Comparison of ENCODE assay signal across 28 cellular contexts in the genomic region with DNA sequence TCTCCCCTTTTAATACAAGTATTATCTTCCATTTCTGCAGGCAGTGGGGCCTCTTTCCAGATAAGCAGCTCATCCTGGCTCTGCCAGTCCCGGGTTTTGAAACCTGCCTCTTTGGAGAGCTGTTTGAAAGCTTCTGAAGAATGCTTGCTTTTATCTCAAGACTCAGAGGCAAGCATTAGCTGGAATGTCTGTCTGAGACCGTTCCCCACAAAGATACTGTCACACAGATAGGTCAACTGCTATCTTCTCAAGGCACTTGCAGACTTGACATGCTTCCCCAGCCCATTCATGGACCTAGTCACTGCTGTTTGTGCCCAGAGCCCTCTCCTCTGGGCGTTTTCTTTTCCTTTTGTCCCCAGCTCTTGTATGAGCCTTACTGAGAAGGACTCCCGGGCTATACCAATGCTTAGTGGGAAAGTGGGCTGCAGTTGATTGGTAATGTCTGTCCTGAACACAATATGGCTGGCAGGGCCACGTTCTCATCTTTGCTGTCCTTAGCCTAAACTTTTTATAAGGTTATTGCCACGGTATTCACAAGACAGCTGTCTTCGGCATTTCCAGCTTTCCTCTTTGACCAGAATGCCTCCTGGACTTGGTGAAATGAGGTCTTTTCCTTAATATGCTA. TPM values are rescaled to one million over a fixed set of nuclear protein-coding genes. Genes with fewer than 3 reads are reported as not detected.
A peak's percentile ranks its signal among the peaks of the same experiment; 100 is the strongest.
DNase-seq lines count a peak whose midpoint lies in the region; ATAC-seq, FAIRE-seq and TF ChIP-seq lines count a peak whose summit lies in the region.
"Had no signal": no experiment of that assay in that cellular context is flagged by ENCODE, and none has a peak within 500 bp of the region (broad histone marks: within the 10 kb centered on the region; RNA-seq: fewer than 3 reads in every experiment).

No MANE protein-coding gene starts in this region.

- no peaks in the 10 kb centered on the region for H3K9me3 ChIP-seq in CD8-positive, alpha-beta memory T cell (ENCODE audit: low read length)
- no peaks in the 10 kb centered on the region for H3K9me3 ChIP-seq in Loucy (ENCODE audit: insufficient read depth, low read depth, low read length)
- H3K9me3 ChIP-seq in ectodermal cell (ENCODE audit: control insufficient read depth, low read length) = no peaks in the 10 kb centered on the region
- H3K9me3 ChIP-seq: A549, psoas muscle, thyroid gland had no signal

- no peaks in the 10 kb centered on the region for H3K36me3 Mint-ChIP-seq in CD8-positive, alpha-beta memory T cell
- H3K36me3 Mint-ChIP-seq: CD8-positive, alpha-beta T cell had no signal

- H3K4me3 ChIP-seq in CD8-positive, alpha-beta memory T cell (ENCODE audit: low read length) = no peak overlapping the region
- H3K4me3 ChIP-seq in Loucy (ENCODE audit: low read length, poor library complexity, severe bottlenecking) (no peak overlapping the region), ectodermal cell (ENCODE audit: insufficient read depth, low read depth, low read length) (no peak overlapping the region), mesendoderm (ENCODE audit: low read length) (no peak overlapping the region)
- H3K4me3 ChIP-seq: A549, dorsolateral prefrontal cortex, psoas muscle, SK-N-MC, thyroid gland had no signal

- no peaks in the 10 kb centered on the region for H3F3A ChIP-seq in Loucy (ENCODE audit: low read depth)

- H3K4me1 ChIP-seq in CD8-positive, alpha-beta memory T cell (ENCODE audit: insufficient read depth, low read length) = no peaks in the 10 kb centered on the region
- no peaks in the 10 kb centered on the region for H3K4me1 ChIP-seq in Loucy (ENCODE audit: insufficient read depth, low read length, poor library complexity, severe bottlenecking)
- peaks cover 27% of the 10 kb centered on the region for H3K4me1 ChIP-seq in ectodermal cell (ENCODE audit: control insufficient read depth, insufficient read depth, low read length)
- H3K4me1 ChIP-seq in mesendoderm (ENCODE audit: control insufficient read depth, low read depth, low read length) = peaks cover 16% of the 10 kb centered on the region
- H3K4me1 ChIP-seq: A549, psoas muscle, thyroid gland had no signal

- FAIRE-seq in RCC 7860 (lab: Jason Lieb, UNC) = no peak
- FAIRE-seq: A549, endothelial cell of umbilical vein had no signal

- peak overlapping the region; percentile 27 for H3K56ac ChIP-seq in mesendoderm (ENCODE audit: low read length)

- no peak overlapping the region for H2AK5ac ChIP-seq in mesendoderm (ENCODE audit: low read length)

- H3K27ac Mint-ChIP-seq in CD8-positive, alpha-beta memory T cell = no peak overlapping the region
- H3K27ac Mint-ChIP-seq: activated naive CD8-positive, alpha-beta T cell treated with anti-CD3 and anti-CD28 coated beads, Interleukin-2, amount 50 U/mL, for 24 hours; activated T-cell treated with anti-CD3 and anti-CD28 coated beads, Interleukin-2, amount 50 U/mL, for 24 hours; CD8-positive, alpha-beta T cell; T-helper 1 cell treated with Interleukin-12 subunit alpha and Interleukin-12 subunit beta and Interleukin-4 antibody, amounts not matched to agents 30 μg/mL and 1 μg/mL, for 36 hours had no signal

- H2AFZ ChIP-seq in Loucy (ENCODE audit: low read length) = peak overlapping the region; percentile 35; the same call in 1 of the 2 replicates

- POLR2A ChIA-PET in CD8-positive, alpha-beta memory T cell (lab: Charles Lee) = no interaction called here

- no peak overlapping the region for H2BK15ac ChIP-seq in mesendoderm (replicated peaks; ENCODE audit: low read depth)

- H4K8ac ChIP-seq in mesendoderm (ENCODE audit: low read depth, low read length) = no peak overlapping the region

- peak overlapping the region; percentile 54 for H3K18ac ChIP-seq in mesendoderm (ENCODE audit: low read length)

- H3K36me3 ChIP-seq in CD8-positive, alpha-beta memory T cell (ENCODE audit: insufficient read depth, low read length) = no peaks in the 10 kb centered on the region
- H3K36me3 ChIP-seq in Loucy (ENCODE audit: insufficient read depth, low read length) (no peaks in the 10 kb centered on the region), ectodermal cell (ENCODE audit: control insufficient read depth, insufficient read depth, low read length) (no peaks in the 10 kb centered on the region), mesendoderm (ENCODE audit: control insufficient read depth, insufficient read depth, low read length) (no peaks in the 10 kb centered on the region)
- H3K36me3 ChIP-seq: thyroid gland had no signal

- no peaks in the 10 kb centered on the region for H3K4me1 Mint-ChIP-seq in CD8-positive, alpha-beta memory T cell
- H3K4me1 Mint-ChIP-seq: activated naive CD8-positive, alpha-beta T cell treated with anti-CD3 and anti-CD28 coated beads, Interleukin-2, amount 50 U/mL, for 24 hours; stimulated activated naive CD8-positive, alpha-beta T cell treated with anti-CD3 and anti-CD28 coated beads, Interleukin-15, amount 100 ng/mL, for 72 hours had no signal

- no peak for TF ChIP-seq CTCF in Loucy (conservative IDR thresholded peaks at IDR 0.05; ENCODE audit: low read length)

- H3K9me2 ChIP-seq in Loucy (replicated peaks; ENCODE audit: low read depth, low read length) = no peaks in the 10 kb centered on the region

- no peaks in the 10 kb centered on the region for H4K20me1 ChIP-seq in Loucy (ENCODE audit: insufficient read depth, low read length, poor library complexity, severe bottlenecking)

- no peak overlapping the region for H2BK120ac ChIP-seq in mesendoderm (ENCODE audit: low read depth, low read length)

- H3K79me1 ChIP-seq in mesendoderm (ENCODE audit: low read length) = no peaks in the 10 kb centered on the region

- no peak overlapping the region for H3K4me2 ChIP-seq in Loucy (ENCODE audit: low read depth, low read length, poor library complexity, severe bottlenecking)
- H3K4me2 ChIP-seq in mesendoderm (ENCODE audit: low read length) = no peak overlapping the region
- H3K4me2 ChIP-seq: A549 had no signal

- H3K79me2 ChIP-seq in Loucy (ENCODE audit: insufficient read depth, low read length) (no peaks in the 10 kb centered on the region), mesendoderm (ENCODE audit: control insufficient read depth, insufficient read depth, low read length) (no peaks in the 10 kb centered on the region)

- H2BK5ac ChIP-seq in mesendoderm (ENCODE audit: low read length) = peak overlapping the region; percentile 54

- no peaks in the 10 kb centered on the region for H3K9me3 Mint-ChIP-seq in CD8-positive, alpha-beta memory T cell
- H3K9me3 Mint-ChIP-seq: activated naive CD8-positive, alpha-beta T cell treated with anti-CD3 and anti-CD28 coated beads, Interleukin-2, amount 50 U/mL, for 24 hours; activated T-cell treated with anti-CD3 and anti-CD28 coated beads, Interleukin-2, amount 50 U/mL, for 24 hours; CD8-positive, alpha-beta T cell; stimulated activated naive CD8-positive, alpha-beta T cell treated with anti-CD3 and anti-CD28 coated beads, Interleukin-15, amount 100 ng/mL, for 72 hours; T-helper 1 cell treated with Interleukin-12 subunit alpha and Interleukin-12 subunit beta and Interleukin-4 antibody, amounts not matched to agents 30 μg/mL and 1 μg/mL, for 36 hours had no signal

- ATAC-seq in GM21381 (IDR thresholded peaks at IDR 0.05; ENCODE audit: unreplicated experiment) = no peak
- ATAC-seq: A549; activated naive CD8-positive, alpha-beta T cell treated with anti-CD3 and anti-CD28 coated beads, Interleukin-2, amount 50 U/mL, for 24 hours; CD8-positive, alpha-beta T cell; psoas muscle; stimulated activated naive CD8-positive, alpha-beta T cell treated with anti-CD3 and anti-CD28 coated beads, Interleukin-15, amount 100 ng/mL, for 72 hours had no signal

- H3K9ac ChIP-seq in Loucy (ENCODE audit: low read depth, low read length, poor library complexity, severe bottlenecking) = no peak overlapping the region
- H3K9ac ChIP-seq in mesendoderm (ENCODE audit: low read length) = no peak overlapping the region

- peaks cover 3 to 10% of the 10 kb centered on the region in 2 donors for H3K27me3 Mint-ChIP-seq in CD8-positive, alpha-beta memory T cell
- H3K27me3 Mint-ChIP-seq: activated T-cell treated with anti-CD3 and anti-CD28 coated beads, Interleukin-2, amount 50 U/mL, for 24 hours; stimulated activated naive CD8-positive, alpha-beta T cell treated with anti-CD3 and anti-CD28 coated beads, Interleukin-15, amount 100 ng/mL, for 72 hours had no signal

- no peak overlapping the region for H3K23ac ChIP-seq in mesendoderm (ENCODE audit: low read length)

- H3K27ac ChIP-seq in CD8-positive, alpha-beta memory T cell (ENCODE audit: low read depth, low read length) = peak overlapping the region; percentile 38
- H3K27ac ChIP-seq in ectodermal cell (ENCODE audit: insufficient read depth, low read depth, low read length, poor library complexity, severe bottlenecking) = peak overlapping the region; percentile 28
- H3K27ac ChIP-seq in mesendoderm (ENCODE audit: low read depth, low read length) = peak overlapping the region; percentile 29
- H3K27ac ChIP-seq: A549, psoas muscle, SK-N-MC, thyroid gland had no signal

- no peak for DNase-seq in CD8-positive, alpha-beta memory T cell
- DNase-seq in mesendoderm (peak; percentile 94), DMS79 (lab: John Stamatoyannopoulos, UW) (no peak), cerebellar cortex (ENCODE audit: low spot score) (no peak), RCC 7860 (ENCODE audit: low spot score) (no peak)
- DNase-seq: activated CD4-positive, alpha-beta T cell treated with anti-CD3 and anti-CD28 coated beads for 48 hours; activated naive CD8-positive, alpha-beta T cell treated with anti-CD3 and anti-CD28 coated beads, Interleukin-2, amount 50 U/mL, for 24 hours; activated T-cell treated with anti-CD3 and anti-CD28 coated beads, Interleukin-2, amount 50 U/mL, for 24 hours; AML-193; CD8-positive, alpha-beta T cell; cerebellar nuclear complex; dorsolateral prefrontal cortex; GF-D8; HCEC 1CT; NCI-H1105 treated with DMSO at 0.1 percent for 48 hours; NCI-H2081; NCI-H226; nucleus accumbens; psoas muscle; stimulated activated naive CD8-positive, alpha-beta T cell treated with anti-CD3 and anti-CD28 coated beads, Interleukin-15, amount 100 ng/mL, for 72 hours; thyroid gland had no signal

- no peak overlapping the region for H3K4me3 Mint-ChIP-seq in CD8-positive, alpha-beta memory T cell
- H3K4me3 Mint-ChIP-seq: activated naive CD8-positive, alpha-beta T cell treated with anti-CD3 and anti-CD28 coated beads, Interleukin-2, amount 50 U/mL, for 24 hours; activated T-cell treated with anti-CD3 and anti-CD28 coated beads, Interleukin-2, amount 50 U/mL, for 24 hours; CD8-positive, alpha-beta T cell; stimulated activated naive CD8-positive, alpha-beta T cell treated with anti-CD3 and anti-CD28 coated beads, Interleukin-15, amount 100 ng/mL, for 72 hours; T-helper 1 cell treated with Interleukin-12 subunit alpha and Interleukin-12 subunit beta and Interleukin-4 antibody, amounts not matched to agents 30 μg/mL and 1 μg/mL, for 36 hours had no signal

- H3K27me3 ChIP-seq in CD8-positive, alpha-beta memory T cell (ENCODE audit: insufficient read depth, low read length, poor library complexity, severe bottlenecking) = no peaks in the 10 kb centered on the region
- H3K27me3 ChIP-seq in Loucy (ENCODE audit: insufficient read depth, low read length, poor library complexity, severe bottlenecking) (no peaks in the 10 kb centered on the region), ectodermal cell (ENCODE audit: control insufficient read depth, insufficient read depth, low read length, poor library complexity, severe bottlenecking) (no peaks in the 10 kb centered on the region), mesendoderm (ENCODE audit: insufficient read depth, low read length, poor library complexity) (no peaks in the 10 kb centered on the region)
- H3K27me3 ChIP-seq: dorsolateral prefrontal cortex, thyroid gland had no signal

- H3K4ac ChIP-seq in mesendoderm (ENCODE audit: low read depth, low read length) = no peak overlapping the region

- no peak overlapping the region for H4K5ac ChIP-seq in mesendoderm (ENCODE audit: low read length)

- 65 to 68% methylated on average over 7 of the region's 7 CpGs for WGBS in ectodermal cell, 2 experiments
- WGBS in mesendoderm (ENCODE audit: extremely low coverage, insufficient coverage, low lambda C conversion rate) = no CpG with 5 or more reads among the region's 7 CpGs

- CTCF ChIA-PET in CD8-positive, alpha-beta memory T cell (lab: Charles Lee) = no interaction called here

RNA-seq across cellular contexts. Expression of a gene that starts 13.4 kb away (rescaled TPM):
- under 1 TPM; 0.51 to 0.57 TPM for total RNA-seq in CD8-positive, alpha-beta memory T cell
- polyA plus RNA-seq in CD8-positive, alpha-beta memory T cell = 0.47 TPM
- 8.9 TPM for polyA plus RNA-seq in ectodermal cell (2013, experiment 1 of 4)
- 9.5 TPM for polyA plus RNA-seq in ectodermal cell (2013, experiment 2 of 4)
- polyA plus RNA-seq in ectodermal cell (2013, experiment 3 of 4) = 6.7 TPM
- polyA plus RNA-seq in ectodermal cell (2013, experiment 4 of 4) = 9.5 TPM
- polyA plus RNA-seq in mesendoderm (2013, experiment 1 of 2) = 1.9 TPM
- polyA plus RNA-seq in mesendoderm (2013, experiment 2 of 2) = 1.8 TPM
- total RNA-seq: CD8-positive, alpha-beta T cell; endothelial cell of umbilical vein had no signal
- polyA plus RNA-seq: A549 had no signal
